Comparison of ENCODE assay signal across 1 cellular context in genomic region chr18:12929477-12930083, GRCh38.
TF ChIP-seq lines count a peak whose summit lies in the region.

No MANE protein-coding gene starts in this region.

TF ChIP-seq in K562, 482 proteins besides CTCF, POLR2A, EP300 and RAD21:
- no peak for TF ChIP-seq ZMIZ1 (IDR thresholded peaks at IDR 0.05; ENCODE audit: low read depth in 2 of 2, low read length in 2 of 2)
- no peak for TF ChIP-seq SAP30 (IDR thresholded peaks at IDR 0.05; ENCODE audit: borderline replicate concordance, insufficient read depth, low read depth, low read length, poor library complexity, severe bottlenecking)
- TF ChIP-seq HDAC3 (IDR thresholded peaks at IDR 0.05; ENCODE audit: borderline replicate concordance, partially characterized antibody), result no peak
- no peak for TF ChIP-seq TBP (optimal IDR thresholded peaks at IDR 0.05; ENCODE audit: low read depth, low read length)
TF ChIP-seq in K562: peak in this region for 0.
